8 cellular contexts compared by ENCODE assay signal in the genomic region with DNA sequence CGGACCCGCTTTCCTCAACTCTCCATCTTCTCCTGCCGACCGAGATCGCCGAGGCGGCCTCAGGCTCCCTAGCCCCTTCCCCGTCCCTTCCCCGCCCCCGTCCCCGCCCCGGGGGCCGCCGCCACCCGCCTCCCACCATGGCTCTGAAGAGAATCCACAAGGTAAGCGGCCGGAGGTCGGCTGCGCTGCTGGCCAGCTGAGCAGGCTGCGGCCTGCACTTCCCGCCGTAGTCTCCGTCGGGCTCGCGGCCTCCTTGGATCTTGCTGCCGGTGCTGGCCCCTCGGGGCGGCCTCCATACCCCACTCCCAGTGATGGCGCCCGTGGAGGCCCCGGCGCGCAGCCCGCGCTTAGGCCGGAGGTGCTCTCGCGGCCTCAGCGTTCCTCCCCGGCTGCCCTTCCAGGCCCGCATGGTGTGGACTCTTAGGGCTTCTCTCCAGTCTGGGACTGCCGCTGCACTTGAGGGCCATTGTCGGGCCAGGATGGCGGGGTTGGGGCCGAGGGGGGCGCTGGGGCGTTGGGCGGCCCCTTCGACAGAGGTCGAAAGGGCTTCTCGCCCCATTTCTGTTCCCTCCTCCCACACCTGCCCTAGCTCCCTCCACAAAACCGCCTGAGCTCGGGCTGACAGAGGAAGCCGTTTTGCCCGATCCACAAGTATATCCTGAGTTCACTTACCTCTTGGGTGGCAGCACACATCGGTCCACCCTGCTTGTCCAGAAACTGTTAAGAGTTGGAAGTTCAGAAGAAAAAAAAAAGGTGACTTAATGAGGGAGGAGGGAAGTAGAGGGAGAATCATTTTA. TPM values are rescaled to one million over a fixed set of nuclear protein-coding genes. Genes with fewer than 3 reads are reported as not detected.
DNase-seq lines count a peak whose midpoint lies in the region; ATAC-seq, FAIRE-seq and TF ChIP-seq lines count a peak whose summit lies in the region.

No MANE protein-coding gene starts in this region.

- no peak for TF ChIP-seq CTCF in HFFc6 (IDR thresholded peaks at IDR 0.05)
- no peak for TF ChIP-seq CTCF in NB4 (IDR thresholded peaks at IDR 0.05; ENCODE audit: low read depth, low read length)
- no peak for TF ChIP-seq CTCF in esophagus squamous epithelium (IDR thresholded peaks at IDR 0.05)

- H3K27ac ChIP-seq in esophagus squamous epithelium (peak overlapping the region; percentile 95 to 100 (median 100)), subcutaneous abdominal adipose tissue (ENCODE audit: low read depth, low read length) (peak overlapping the region; percentile 82)

- H3K4me1 Mint-ChIP-seq in HFFc6 (ENCODE audit: low read depth): peaks cover 33% of the 10 kb centered on the region
- peaks cover 26 to 56% (median 39%) of the 10 kb centered on the region in 3 donors for H3K4me1 Mint-ChIP-seq in naive B cell

- ATAC-seq in naive B cell (ENCODE audit: low read depth in 2 of 2): peak; percentile 4 to 9

- TF ChIP-seq POLR2A in GM12892 (IDR thresholded peaks at IDR 0.05; ENCODE audit: low read depth, low read length) (no peak), NB4 (IDR thresholded peaks at IDR 0.05; ENCODE audit: extremely low read depth, insufficient read length) (no peak), esophagus squamous epithelium (IDR thresholded peaks at IDR 0.05) (no peak)

- intact Hi-C loops in esophagus squamous epithelium (cut with DNase I): no loop called here

- H3K9me3 ChIP-seq in esophagus squamous epithelium (no peaks in the 10 kb centered on the region), subcutaneous abdominal adipose tissue (ENCODE audit: control insufficient read depth in 5 of 5, low read length in 5 of 5) (no peaks in the 10 kb centered on the region)

- H3K36me3 ChIP-seq in esophagus squamous epithelium: peaks cover 0 to 11% (median 0%) of the 10 kb centered on the region in 3 donors
- no peaks in the 10 kb centered on the region for H3K36me3 ChIP-seq in subcutaneous abdominal adipose tissue (ENCODE audit: control insufficient read depth in 5 of 5, insufficient read depth in 5 of 5, low read length in 5 of 5)

- H3K4me3 Mint-ChIP-seq in HFFc6: peak overlapping the region; percentile 93
- peak overlapping the region; percentile 89 to 100 (median 94) for H3K4me3 Mint-ChIP-seq in naive B cell

- H3K27me3 ChIP-seq in esophagus squamous epithelium (no peaks in the 10 kb centered on the region), subcutaneous abdominal adipose tissue (ENCODE audit: control insufficient read depth in 5 of 5, insufficient read depth in 4 of 5, low read length in 5 of 5) (no peaks in the 10 kb centered on the region)

- H3K27ac Mint-ChIP-seq in HFFc6: peak overlapping the region; percentile 67
- peak overlapping the region; percentile 74 to 97 (median 94) for H3K27ac Mint-ChIP-seq in naive B cell

- H3K9ac ChIP-seq in subcutaneous abdominal adipose tissue (ENCODE audit: low read length in 5 of 5): peak overlapping the region; percentile 63 to 97 (median 92)

- DNase-seq in GM12892 (ENCODE audit: insufficient read length) (peak; percentile 44), HFFc6 (peak; percentile 13), NB4 (ENCODE audit: low read depth) (peak; percentile 65), esophagus squamous epithelium (lab: John Stamatoyannopoulos, UW) (no peak), naive B cell (no peak), DMS153 (lab: John Stamatoyannopoulos, UW) (no peak)
- DNase-seq in activated CD8-positive, alpha-beta memory T cell treated with anti-CD3 and anti-CD28 coated beads, Interleukin-2, amount 50 U/mL, for 4 hours: peak; percentile 56

- 0% methylated on average over 4 of the region's 57 CpGs; no CpG with 5 or more reads in 1 of the 2 donors for WGBS in esophagus squamous epithelium, 2 donors

- peaks cover 20 to 55% (median 44%) of the 10 kb centered on the region in 3 donors for H3K4me1 ChIP-seq in esophagus squamous epithelium
- H3K4me1 ChIP-seq in subcutaneous abdominal adipose tissue (ENCODE audit: control insufficient read depth in 5 of 5, insufficient read depth in 5 of 5, low read length in 5 of 5): peaks cover 11 to 49% (median 43%) of the 10 kb centered on the region in 5 donors

- FAIRE-seq in GM12892 (lab: Jason Lieb, UNC): peak; percentile 66

- H3K9me3 Mint-ChIP-seq in HFFc6: no peaks in the 10 kb centered on the region
- no peaks in the 10 kb centered on the region for H3K9me3 Mint-ChIP-seq in naive B cell

- H3K27me3 Mint-ChIP-seq in HFFc6 (ENCODE audit: insufficient read depth) (no peaks in the 10 kb centered on the region; the same call in 1 of the 2 replicates), naive B cell (no peaks in the 10 kb centered on the region)

- H3K36me3 Mint-ChIP-seq in HFFc6 (ENCODE audit: low read depth): peaks cover 27% of the 10 kb centered on the region
- H3K36me3 Mint-ChIP-seq in naive B cell: no peaks in the 10 kb centered on the region

- H3K4me3 ChIP-seq in NB4 (ENCODE audit: low read depth, low read length) (peak overlapping the region; percentile 90), esophagus squamous epithelium (peak overlapping the region; percentile 79 to 93 (median 87)), subcutaneous abdominal adipose tissue (ENCODE audit: low read depth in 1 of 5, low read length in 5 of 5) (peak overlapping the region; percentile 82 to 92 (median 86))

RNA-seq across cellular contexts. Expression of a gene that starts 0.7 kb away (rescaled TPM):
- 163 TPM for polyA plus RNA-seq in GM12892 (2012; ENCODE audit: missing spikeins)
- 100 to 1,000 TPM; 113 to 144 (median 123) TPM for total RNA-seq in HFFc6 (2021; fragmentation: NEBNext Ultra II Directional; extraction: Animal tissue kit (Norgen Biotek cat#: 25700))
- 10 to 100 TPM; 63.7 to 85.4 (median 81.1) TPM for total RNA-seq in esophagus squamous epithelium
- 100 to 1,000 TPM; 374 to 562 (median 427) TPM for polyA plus RNA-seq in naive B cell (ENCODE audit: low read depth in 6 of 6)

Comparison
In these comparisons a context has a peak if more than half of its experiments do, and no peak if none do; other contexts are left out.
1. DNase-seq: peak in GM12892 (single experiment), HFFc6 (single experiment), NB4 (single experiment) and activated CD8-positive, alpha-beta memory T cell treated with anti-CD3 and anti-CD28 coated beads, Interleukin-2, amount 50 U/mL, for 4 hours (single experiment); none in esophagus squamous epithelium (single experiment), naive B cell (single experiment) and DMS153 (single experiment).
2. Peak in every context shown above with its lines, with median percentiles within 50 percentile points of each other: H3K4me3 ChIP-seq.